ENCODE assay signal across 1 cellular context in the genomic region with DNA sequence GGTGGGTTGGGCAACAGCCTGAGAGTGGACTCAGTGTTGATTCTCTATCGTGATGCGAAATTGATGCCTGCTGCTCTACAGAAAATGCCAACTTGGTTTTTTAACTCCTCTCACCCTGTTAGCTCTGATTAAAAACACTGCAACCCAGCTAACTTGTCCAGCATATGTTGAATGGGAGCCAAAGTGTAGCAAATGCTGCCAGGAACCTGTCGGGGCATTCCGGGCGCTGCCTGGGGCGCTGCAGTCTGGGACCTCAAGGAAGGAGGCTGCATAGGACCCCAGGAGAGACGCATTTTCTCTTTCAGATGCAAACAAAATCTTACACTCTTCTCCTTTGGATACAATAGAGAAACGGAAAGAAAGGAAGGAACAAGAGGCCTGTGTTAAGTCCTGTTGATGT.
TF ChIP-seq lines count a peak whose summit lies in the region.

No MANE protein-coding gene starts in this region.

TF ChIP-seq in HCT116, 20 proteins besides CTCF, POLR2A, EP300 and RAD21 (continued from another document):
- TF ChIP-seq, protein P1, sequence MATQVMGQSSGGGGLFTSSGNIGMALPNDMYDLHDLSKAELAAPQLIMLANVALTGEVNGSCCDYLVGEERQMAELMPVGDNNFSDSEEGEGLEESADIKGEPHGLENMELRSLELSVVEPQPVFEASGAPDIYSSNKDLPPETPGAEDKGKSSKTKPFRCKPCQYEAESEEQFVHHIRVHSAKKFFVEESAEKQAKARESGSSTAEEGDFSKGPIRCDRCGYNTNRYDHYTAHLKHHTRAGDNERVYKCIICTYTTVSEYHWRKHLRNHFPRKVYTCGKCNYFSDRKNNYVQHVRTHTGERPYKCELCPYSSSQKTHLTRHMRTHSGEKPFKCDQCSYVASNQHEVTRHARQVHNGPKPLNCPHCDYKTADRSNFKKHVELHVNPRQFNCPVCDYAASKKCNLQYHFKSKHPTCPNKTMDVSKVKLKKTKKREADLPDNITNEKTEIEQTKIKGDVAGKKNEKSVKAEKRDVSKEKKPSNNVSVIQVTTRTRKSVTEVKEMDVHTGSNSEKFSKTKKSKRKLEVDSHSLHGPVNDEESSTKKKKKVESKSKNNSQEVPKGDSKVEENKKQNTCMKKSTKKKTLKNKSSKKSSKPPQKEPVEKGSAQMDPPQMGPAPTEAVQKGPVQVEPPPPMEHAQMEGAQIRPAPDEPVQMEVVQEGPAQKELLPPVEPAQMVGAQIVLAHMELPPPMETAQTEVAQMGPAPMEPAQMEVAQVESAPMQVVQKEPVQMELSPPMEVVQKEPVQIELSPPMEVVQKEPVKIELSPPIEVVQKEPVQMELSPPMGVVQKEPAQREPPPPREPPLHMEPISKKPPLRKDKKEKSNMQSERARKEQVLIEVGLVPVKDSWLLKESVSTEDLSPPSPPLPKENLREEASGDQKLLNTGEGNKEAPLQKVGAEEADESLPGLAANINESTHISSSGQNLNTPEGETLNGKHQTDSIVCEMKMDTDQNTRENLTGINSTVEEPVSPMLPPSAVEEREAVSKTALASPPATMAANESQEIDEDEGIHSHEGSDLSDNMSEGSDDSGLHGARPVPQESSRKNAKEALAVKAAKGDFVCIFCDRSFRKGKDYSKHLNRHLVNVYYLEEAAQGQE (IDR thresholded peaks at IDR 0.05; ENCODE audit: low read depth): no peak
- TF ChIP-seq ZFX (IDR thresholded peaks at IDR 0.05) (no peak), POLR2AphosphoS5 (IDR thresholded peaks at IDR 0.05; ENCODE audit: low read depth, low read length) (no peak), YY1 (IDR thresholded peaks at IDR 0.05; ENCODE audit: extremely low read depth, insufficient replicate concordance, low read depth, low read length) (no peak), TCF7L2 (IDR thresholded peaks at IDR 0.05; ENCODE audit: borderline replicate concordance, extremely low read depth, insufficient read depth, insufficient read length) (no peak), JUND (IDR thresholded peaks at IDR 0.05) (no peak), SIN3A (IDR thresholded peaks at IDR 0.05; ENCODE audit: low read depth) (no peak)
- TF ChIP-seq, protein P2, sequence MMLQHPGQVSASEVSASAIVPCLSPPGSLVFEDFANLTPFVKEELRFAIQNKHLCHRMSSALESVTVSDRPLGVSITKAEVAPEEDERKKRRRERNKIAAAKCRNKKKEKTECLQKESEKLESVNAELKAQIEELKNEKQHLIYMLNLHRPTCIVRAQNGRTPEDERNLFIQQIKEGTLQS (IDR thresholded peaks at IDR 0.05): no peak
- TF ChIP-seq, protein P3, sequence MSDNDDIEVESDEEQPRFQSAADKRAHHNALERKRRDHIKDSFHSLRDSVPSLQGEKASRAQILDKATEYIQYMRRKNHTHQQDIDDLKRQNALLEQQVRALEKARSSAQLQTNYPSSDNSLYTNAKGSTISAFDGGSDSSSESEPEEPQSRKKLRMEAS (IDR thresholded peaks at IDR 0.05): no peak
